14 cellular contexts compared by ENCODE assay signal in genomic region chr1:25769625-25770024, GRCh38. TPM values are rescaled to one million over a fixed set of nuclear protein-coding genes. Genes with fewer than 3 reads are reported as not detected.
DNase-seq lines count a peak whose midpoint lies in the region; ATAC-seq and TF ChIP-seq lines count a peak whose summit lies in the region.
"Had no signal": no experiment of that assay in that cellular context is flagged by ENCODE, and none has a peak within 500 bp of the region (broad histone marks: within the 10 kb centered on the region; RNA-seq: fewer than 3 reads in every experiment).

No MANE protein-coding gene starts in this region.

- TF ChIP-seq POLR2A in heart left ventricle (IDR thresholded peaks at IDR 0.05) = no peak

- peaks cover 16% of the 10 kb centered on the region for H3K27me3 Mint-ChIP-seq in nephron progenitor cell (ENCODE audit: low read depth, poor library complexity)

- peaks cover 80% of the 10 kb centered on the region for H3K4me1 Mint-ChIP-seq in nephron progenitor cell

- H3K9ac ChIP-seq in mesenchymal stem cell (ENCODE audit: low read length) = no peak overlapping the region

- peak overlapping the region in 1 of 2 experiments; percentile 58 for H3K18ac ChIP-seq in mesenchymal stem cell (ENCODE audit: low read depth in 1 of 2, low read length in 2 of 2)

- peaks cover 5% of the 10 kb centered on the region for H3K36me3 ChIP-seq in cardiac muscle cell
- H3K36me3 ChIP-seq in heart left ventricle = peaks cover 0 to 15% (median 0%) of the 10 kb centered on the region in 9 donors
- peaks cover 12 to 58% of the 10 kb centered on the region in 2 experiments for H3K36me3 ChIP-seq in mesenchymal stem cell (ENCODE audit: control insufficient read depth in 1 of 2, insufficient read depth in 2 of 2, low read depth in 1 of 2, low read length in 2 of 2)

- H3K27ac Mint-ChIP-seq in nephron progenitor cell = no peak overlapping the region
- H3K27ac Mint-ChIP-seq: CD14-positive monocyte had no signal

- DNase-seq in cardiac muscle cell (ENCODE audit: low read depth in 1 of 2, low spot score in 1 of 2) (no peak), heart left ventricle (no peak), mesenchymal stem cell (no peak), cerebellar nuclear complex (lab: John Stamatoyannopoulos, UW) (no peak), nephron progenitor cell (no peak)
- DNase-seq: Karpas-422, MM.1S, NCI-H1092 treated with DMSO at 0.1 percent for 48 hours, NCI-H510A treated with DMSO at 0.1 percent for 48 hours had no signal

- no peak overlapping the region for H2BK120ac ChIP-seq in mesenchymal stem cell (ENCODE audit: low read depth, low read length)

- H3K14ac ChIP-seq in mesenchymal stem cell (ENCODE audit: low read length in 2 of 2) = peak overlapping the region in 1 of 2 experiments; percentile 56

- H3K4me3 Mint-ChIP-seq in nephron progenitor cell = no peak overlapping the region
- H3K4me3 Mint-ChIP-seq: CD14-positive monocyte had no signal

- no peaks in the 10 kb centered on the region for H3K36me3 Mint-ChIP-seq in nephron progenitor cell (ENCODE audit: low read depth)

- ATAC-seq in heart left ventricle (no peak), HG02610 (IDR thresholded peaks at IDR 0.05; ENCODE audit: unreplicated experiment) (no peak)
- ATAC-seq: A549, HCT116 had no signal

- H2BK5ac ChIP-seq in mesenchymal stem cell (ENCODE audit: low read depth, low read length, poor library complexity, severe bottlenecking) = no peak overlapping the region

- TF ChIP-seq CTCF in cardiac muscle cell (IDR thresholded peaks at IDR 0.05; ENCODE audit: low read depth, low read length) (no peak), heart left ventricle (IDR thresholded peaks at IDR 0.05) (no peak), VCaP (conservative IDR thresholded peaks at IDR 0.05) (no peak), nephron progenitor cell (IDR thresholded peaks at IDR 0.05) (no peak)

- H3K27ac ChIP-seq in cardiac muscle cell (peak overlapping the region; percentile 92), heart left ventricle (peak overlapping the region in 3 of 12 donors; percentile 33 to 72 (median 37)), VCaP (peak overlapping the region; percentile 93), mesenchymal stem cell (ENCODE audit: low read length, poor library complexity, severe bottlenecking) (no peak overlapping the region)

- H3K9me3 ChIP-seq in cardiac muscle cell (ENCODE audit: low read depth) (no peaks in the 10 kb centered on the region), heart left ventricle (no peaks in the 10 kb centered on the region), mesenchymal stem cell (ENCODE audit: control insufficient read depth, low read length) (no peaks in the 10 kb centered on the region)
- H3K9me3 ChIP-seq: A549 had no signal

- H3K27me3 ChIP-seq in cardiac muscle cell = no peaks in the 10 kb centered on the region
- H3K27me3 ChIP-seq in heart left ventricle = no peaks in the 10 kb centered on the region
- H3K27me3 ChIP-seq in mesenchymal stem cell (ENCODE audit: control insufficient read depth in 1 of 2, insufficient read depth in 1 of 2, low read length in 2 of 2) = no peaks in the 10 kb centered on the region

- H3K4me1 ChIP-seq in cardiac muscle cell (ENCODE audit: low read depth) (peaks cover 55% of the 10 kb centered on the region), heart left ventricle (peaks cover 0 to 59% (median 35%) of the 10 kb centered on the region in 12 donors), mesenchymal stem cell (ENCODE audit: control insufficient read depth, insufficient read depth, low read depth, low read length) (peaks cover 39% of the 10 kb centered on the region)

- no peak overlapping the region for H3K4me2 ChIP-seq in mesenchymal stem cell (ENCODE audit: low read length, poor library complexity, severe bottlenecking)
- H3K4me2 ChIP-seq: A549 had no signal

- H3K79me1 ChIP-seq in mesenchymal stem cell (replicated peaks; ENCODE audit: low read length, poor library complexity, severe bottlenecking) = no peaks in the 10 kb centered on the region

- peak overlapping the region; percentile 44 for H2BK15ac ChIP-seq in mesenchymal stem cell (ENCODE audit: low read depth, poor library complexity, severe bottlenecking)

- no peak overlapping the region for H3K4me3 ChIP-seq in cardiac muscle cell
- H3K4me3 ChIP-seq in heart left ventricle = no peak overlapping the region
- H3K4me3 ChIP-seq in mesenchymal stem cell (ENCODE audit: insufficient read depth in 1 of 2, low read depth in 1 of 2, low read length in 2 of 2) = no peak overlapping the region
- H3K4me3 ChIP-seq: A549 had no signal

- no peaks in the 10 kb centered on the region for H3K9me3 Mint-ChIP-seq in nephron progenitor cell

- peak overlapping the region; percentile 29 for H4K91ac ChIP-seq in mesenchymal stem cell (ENCODE audit: low read length)

- H2AFZ ChIP-seq in mesenchymal stem cell (ENCODE audit: low read depth, low read length) = no peak overlapping the region

- H2AK5ac ChIP-seq in mesenchymal stem cell (ENCODE audit: low read length, severe bottlenecking) = no peak overlapping the region

- H4K8ac ChIP-seq in mesenchymal stem cell (ENCODE audit: low read length) = peak overlapping the region; percentile 4

- H3K23ac ChIP-seq in mesenchymal stem cell (ENCODE audit: low read length in 2 of 2) = no peak overlapping the region

- H2BK12ac ChIP-seq in mesenchymal stem cell (ENCODE audit: low read length in 2 of 2) = peak overlapping the region; percentile 45 to 61

- intact Hi-C loops in heart left ventricle (cut with DNase I) = no loop called here

- H3K4ac ChIP-seq in mesenchymal stem cell (ENCODE audit: low read depth in 1 of 2, low read length in 2 of 2) = no peak overlapping the region

- WGBS in heart left ventricle, 4 donors = 71 to 91% (median 87%) methylated on average over 11 to 22 of the region's 22 CpGs
- 96% methylated on average over 18 of the region's 22 CpGs for WGBS in mesenchymal stem cell

RNA-seq across cellular contexts. Expression of gene SELENON, which starts 30.4 kb away (rescaled TPM):
- total RNA-seq in cardiac muscle cell (97.3 and 123 TPM in 2 replicates), heart left ventricle (10 to 100 TPM; 39.8 to 92.3 (median 48.5) TPM)
- polyA plus RNA-seq in cardiac muscle cell (111 and 130 TPM in 2 replicates), heart left ventricle (10 to 100 TPM; 28.9 to 53.2 TPM)
- polyA plus RNA-seq in mesenchymal stem cell (2013, experiment 1 of 2) = 115 TPM
- 113 TPM for polyA plus RNA-seq in mesenchymal stem cell (2013, experiment 2 of 2)

RNA-seq across cellular contexts. Expression of gene MTFR1L, which starts 50.1 kb away (rescaled TPM):
- total RNA-seq in cardiac muscle cell (158 and 197 TPM in 2 replicates), heart left ventricle (100 to 1,000 TPM; 123 to 319 (median 214) TPM)
- polyA plus RNA-seq in cardiac muscle cell (251 and 266 TPM in 2 replicates), heart left ventricle (100 to 1,000 TPM; 135 to 146 TPM)
- 49.9 TPM for polyA plus RNA-seq in mesenchymal stem cell (2013, experiment 1 of 2)
- polyA plus RNA-seq in mesenchymal stem cell (2013, experiment 2 of 2) = 50.5 TPM
